8 cellular contexts compared by ENCODE assay signal in the genomic region with DNA sequence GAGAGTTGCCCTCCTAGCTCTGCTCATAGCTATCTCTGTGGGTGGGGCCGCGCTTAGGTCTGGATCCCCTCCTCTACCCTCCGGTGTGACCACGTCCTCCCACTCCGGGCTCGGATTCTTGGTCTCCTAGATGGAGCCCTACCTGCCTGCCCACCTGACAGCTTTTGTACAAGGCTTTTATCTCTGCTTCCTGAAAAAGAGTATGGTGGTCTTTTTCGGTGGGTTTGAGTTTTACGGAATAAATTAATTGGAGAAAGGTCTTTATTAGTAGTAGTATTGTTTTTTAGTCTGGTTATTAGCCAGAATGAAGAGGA. TPM values are rescaled to one million over a fixed set of nuclear protein-coding genes. Genes with fewer than 3 reads are reported as not detected.
A peak's percentile ranks its signal among the peaks of the same experiment; 100 is the strongest.
DNase-seq lines count a peak whose midpoint lies in the region; TF ChIP-seq lines count a peak whose summit lies in the region.

No MANE protein-coding gene starts in this region.

- H3K4me3 ChIP-seq in DOHH2 (ENCODE audit: low read length): peak overlapping the region; percentile 94
- H3K4me3 ChIP-seq in HAP-1: peak overlapping the region; percentile 76
- H3K4me3 ChIP-seq in SU-DHL-6 (ENCODE audit: insufficient read depth, low read length, poor library complexity, severe bottlenecking): peak overlapping the region; percentile 87
- peak overlapping the region; percentile 64 for H3K4me3 ChIP-seq in fibroblast of mammary gland (ENCODE audit: control insufficient read depth, low read depth, low read length)

- H3K4me2 ChIP-seq in DOHH2 (ENCODE audit: low read length) (peak overlapping the region; percentile 92), SU-DHL-6 (ENCODE audit: low read depth, low read length, poor library complexity, severe bottlenecking) (peak overlapping the region; percentile 94)

- no peak overlapping the region for H3K27ac ChIP-seq in DOHH2 (ENCODE audit: low read depth, low read length)
- peak overlapping the region; percentile 77; the same call in 1 of the 2 replicates for H3K27ac ChIP-seq in SU-DHL-6 (ENCODE audit: low read depth, low read length)

- H3K27me3 Mint-ChIP-seq in progenitor cell of endocrine pancreas: no peaks in the 10 kb centered on the region

- peak overlapping the region; percentile 80 for H3K9ac ChIP-seq in SU-DHL-6 (ENCODE audit: low read length)

- H3K36me3 ChIP-seq in DOHH2 (ENCODE audit: control insufficient read depth, low read length) (peaks cover 6% of the 10 kb centered on the region), HAP-1 (replicated peaks) (no peaks in the 10 kb centered on the region; the same call in 1 of the 2 replicates), SU-DHL-6 (ENCODE audit: low read length) (no peaks in the 10 kb centered on the region)

- H3K36me3 Mint-ChIP-seq in progenitor cell of endocrine pancreas (ENCODE audit: insufficient read depth): no peaks in the 10 kb centered on the region

- H3K9me2 ChIP-seq in DOHH2 (replicated peaks; ENCODE audit: control insufficient read depth, low read length): no peaks in the 10 kb centered on the region
- H3K9me2 ChIP-seq in SU-DHL-6 (replicated peaks; ENCODE audit: insufficient read depth, low read length): no peaks in the 10 kb centered on the region

- TF ChIP-seq CTCF in DOHH2 (IDR thresholded peaks at IDR 0.05; ENCODE audit: low read depth, low read length, poor library complexity, severe bottlenecking): no peak
- TF ChIP-seq CTCF in SU-DHL-6 (IDR thresholded peaks at IDR 0.05; ENCODE audit: insufficient read depth, low read length, poor library complexity, severe bottlenecking): no peak
- no peak for TF ChIP-seq CTCF in fibroblast of mammary gland (conservative IDR thresholded peaks at IDR 0.05; ENCODE audit: control insufficient read depth, insufficient read depth, low read depth, low read length)
- TF ChIP-seq CTCF in progenitor cell of endocrine pancreas (IDR thresholded peaks at IDR 0.05; ENCODE audit: unreplicated experiment): peak; percentile 6

- H3K4me1 ChIP-seq in DOHH2 (ENCODE audit: control insufficient read depth, low read length) (peaks cover 19% of the 10 kb centered on the region), HAP-1 (peaks cover 10% of the 10 kb centered on the region)

- DNase-seq in HAP-1 (ENCODE audit: low spot score in 2 of 2) (peak; percentile 74 to 88), fibroblast of mammary gland (ENCODE audit: low read depth) (no peak), progenitor cell of endocrine pancreas (ENCODE audit: low spot score, unreplicated experiment) (no peak), NCI-H1930 (lab: John Stamatoyannopoulos, UW) (no peak), NCI-H774 (lab: John Stamatoyannopoulos, UW) (no peak)
- DNase-seq in stimulated activated CD4-positive, alpha-beta T cell treated with anti-CD3 and anti-CD28 coated beads, Interleukin-4, amount 100 ng/mL, for 1 hour: no peak

- H2AFZ ChIP-seq in SU-DHL-6 (ENCODE audit: low read depth, low read length, severe bottlenecking): peak overlapping the region; percentile 96

- H3K9me3 Mint-ChIP-seq in progenitor cell of endocrine pancreas (ENCODE audit: low read depth): no peaks in the 10 kb centered on the region

- no peaks in the 10 kb centered on the region; the same call in 1 of the 2 replicates for H4K20me1 ChIP-seq in DOHH2 (ENCODE audit: control insufficient read depth, insufficient read depth, low read depth, low read length)
- H4K20me1 ChIP-seq in SU-DHL-6 (ENCODE audit: low read depth, low read length): peaks cover 23% of the 10 kb centered on the region

- in situ Hi-C loops in HAP-1 (cut with MboI; ENCODE audit: low sequenced_read_pairs): no loop called here

- peak overlapping the region; percentile 90 for H3K4me3 Mint-ChIP-seq in progenitor cell of endocrine pancreas (ENCODE audit: low read depth)

- H3F3A ChIP-seq in DOHH2 (ENCODE audit: control insufficient read depth, insufficient read depth): no peaks in the 10 kb centered on the region; the same call in 1 of the 2 replicates
- H3F3A ChIP-seq in SU-DHL-6 (ENCODE audit: insufficient read depth): 0 out of 2 replicates have a peak, but pooled peaks cover 5% of the 10 kb centered on the region

- H3K79me2 ChIP-seq in DOHH2 (ENCODE audit: control insufficient read depth, low read length) (peaks cover 57% of the 10 kb centered on the region), SU-DHL-6 (ENCODE audit: insufficient read depth, low read length) (peaks cover 54% of the 10 kb centered on the region)

- peaks cover 38% of the 10 kb centered on the region for H3K4me1 Mint-ChIP-seq in progenitor cell of endocrine pancreas (ENCODE audit: low read depth)

- H3K9me3 ChIP-seq in DOHH2 (ENCODE audit: control insufficient read depth, insufficient read depth, low read length) (no peaks in the 10 kb centered on the region), HAP-1 (no peaks in the 10 kb centered on the region), SU-DHL-6 (ENCODE audit: insufficient read depth, low read length) (no peaks in the 10 kb centered on the region)

- H3K27ac Mint-ChIP-seq in progenitor cell of endocrine pancreas: peak overlapping the region; percentile 94

- no peaks in the 10 kb centered on the region for H3K27me3 ChIP-seq in DOHH2 (ENCODE audit: control insufficient read depth, low read length)
- no peaks in the 10 kb centered on the region for H3K27me3 ChIP-seq in HAP-1 (ENCODE audit: low read depth)
- no peaks in the 10 kb centered on the region for H3K27me3 ChIP-seq in SU-DHL-6 (ENCODE audit: low read length)

RNA-seq across cellular contexts. Expression of gene SMAP1, which starts 0.8 kb away (rescaled TPM):
- total RNA-seq in progenitor cell of endocrine pancreas: 32.8 and 34.1 TPM in 2 replicates

Comparison
In these comparisons a context has a peak if more than half of its experiments do, and no peak if none do; other contexts are left out.
1. DNase-seq: peak in HAP-1 (2 of 2); none in fibroblast of mammary gland (single experiment), progenitor cell of endocrine pancreas (single experiment), stimulated activated CD4-positive, alpha-beta T cell treated with anti-CD3 and anti-CD28 coated beads, Interleukin-4, amount 100 ng/mL, for 1 hour (single experiment), NCI-H1930 (0 of 2) and NCI-H774 (single experiment).
2. Peak in every context shown above with its lines, with median percentiles within 50 percentile points of each other: H3K4me3 ChIP-seq.